Comparison of ENCODE assay signal across 10 cellular contexts in genomic region chr2:222295368-222296041, GRCh38. TPM values are rescaled to one million over a fixed set of nuclear protein-coding genes. Genes with fewer than 3 reads are reported as not detected.
A peak's percentile ranks its signal among the peaks of the same experiment; 100 is the strongest.
DNase-seq lines count a peak whose midpoint lies in the region; ATAC-seq and TF ChIP-seq lines count a peak whose summit lies in the region.
"Had no signal": no experiment of that assay in that cellular context is flagged by ENCODE, and none has a peak within 500 bp of the region (broad histone marks: within the 10 kb centered on the region; RNA-seq: fewer than 3 reads in every experiment).

No MANE protein-coding gene starts in this region.

- DNase-seq in DMS53 (lab: John Stamatoyannopoulos, UW): peak; percentile 29
- no peak for DNase-seq in DMS53 treated with DMSO at 0.1 percent for 48 hours (lab: John Stamatoyannopoulos, UW; ENCODE audit: unreplicated experiment)
- no peak for DNase-seq in activated CD8-positive, alpha-beta T cell treated with anti-CD3 and anti-CD28 coated beads for 36 hours
- no peak for DNase-seq in hepatocyte (ENCODE audit: low spot score)
- DNase-seq in testis: no peak
- DNase-seq in NCI-H1417 (lab: John Stamatoyannopoulos, UW): no peak
- DNase-seq: gastrocnemius medialis had no signal

- H3K4me1 Mint-ChIP-seq in activated CD8-positive, alpha-beta T cell treated with anti-CD3 and anti-CD28 coated beads for 36 hours (ENCODE audit: low read depth): peaks cover 14% of the 10 kb centered on the region

- peaks cover 3% of the 10 kb centered on the region for H3K36me3 Mint-ChIP-seq in activated CD8-positive, alpha-beta T cell treated with anti-CD3 and anti-CD28 coated beads for 36 hours (ENCODE audit: low read depth)

- H3K4me3 Mint-ChIP-seq in activated CD8-positive, alpha-beta T cell treated with anti-CD3 and anti-CD28 coated beads for 36 hours: peak overlapping the region; percentile 15

- H3K36me3 ChIP-seq in hepatocyte (replicated peaks; ENCODE audit: insufficient read depth, low read depth) (no peaks in the 10 kb centered on the region), skeletal muscle tissue (ENCODE audit: control insufficient read depth in 3 of 3, insufficient read depth in 3 of 3, low read length in 3 of 3) (peaks cover 0 to 5% (median 0%) of the 10 kb centered on the region in 3 donors), testis (ENCODE audit: low read depth, missing control alignments) (no peaks in the 10 kb centered on the region)
- H3K36me3 ChIP-seq: gastrocnemius medialis had no signal

- H2AFZ ChIP-seq in hepatocyte: no peak overlapping the region

- 3% methylated on average over 33 of the region's 33 CpGs for WGBS in hepatocyte (ENCODE audit: low lambda C conversion rate, missing lambda C conversion rate)
- WGBS in testis, 2 donors: 10% methylated on average over 33 of the region's 33 CpGs

- peaks cover 2% of the 10 kb centered on the region for H3K9me3 Mint-ChIP-seq in activated CD8-positive, alpha-beta T cell treated with anti-CD3 and anti-CD28 coated beads for 36 hours

- CTCF ChIA-PET in activated CD8-positive, alpha-beta T cell treated with anti-CD3 and anti-CD28 coated beads for 36 hours (lab: Charles Lee): no interaction called here

- H3K27ac ChIP-seq in hepatocyte: no peak overlapping the region
- no peak overlapping the region for H3K27ac ChIP-seq in skeletal muscle tissue (ENCODE audit: low read depth, low read length)
- no peak overlapping the region for H3K27ac ChIP-seq in testis
- H3K27ac ChIP-seq: 22Rv1, gastrocnemius medialis had no signal

- H3K9me3 ChIP-seq in hepatocyte (ENCODE audit: low read depth) (no peaks in the 10 kb centered on the region), skeletal muscle tissue (ENCODE audit: control insufficient read depth in 3 of 3, low read length in 3 of 3) (no peaks in the 10 kb centered on the region), testis (no peaks in the 10 kb centered on the region)
- H3K9me3 ChIP-seq: gastrocnemius medialis had no signal

- H3K9me2 ChIP-seq in hepatocyte (replicated peaks; ENCODE audit: insufficient read depth): no peaks in the 10 kb centered on the region

- H3K27me3 ChIP-seq in hepatocyte: peaks cover 99% of the 10 kb centered on the region
- H3K27me3 ChIP-seq in skeletal muscle tissue (ENCODE audit: control insufficient read depth in 3 of 3, insufficient read depth in 3 of 3, low read length in 3 of 3): peaks cover 76 to 90% (median 85%) of the 10 kb centered on the region in 3 donors
- peaks cover 3% of the 10 kb centered on the region for H3K27me3 ChIP-seq in testis

- TF ChIP-seq POLR2A in testis (IDR thresholded peaks at IDR 0.05): no peak

- POLR2A ChIA-PET in activated CD8-positive, alpha-beta T cell treated with anti-CD3 and anti-CD28 coated beads for 36 hours (lab: Charles Lee): no interaction called here

- H3K4me1 ChIP-seq in hepatocyte (ENCODE audit: insufficient read depth) (peaks cover 6% of the 10 kb centered on the region), skeletal muscle tissue (ENCODE audit: control insufficient read depth in 3 of 3, insufficient read depth in 3 of 3, low read length in 3 of 3) (peaks cover 12 to 18% (median 16%) of the 10 kb centered on the region in 3 donors), testis (no peaks in the 10 kb centered on the region)

- TF ChIP-seq CTCF in activated CD8-positive, alpha-beta T cell treated with anti-CD3 and anti-CD28 coated beads for 36 hours (IDR thresholded peaks at IDR 0.05): no peak
- TF ChIP-seq CTCF in hepatocyte (IDR thresholded peaks at IDR 0.05; ENCODE audit: poor library complexity): no peak
- TF ChIP-seq CTCF in testis (IDR thresholded peaks at IDR 0.05): no peak

- peaks cover 87% of the 10 kb centered on the region for H3K27me3 Mint-ChIP-seq in activated CD8-positive, alpha-beta T cell treated with anti-CD3 and anti-CD28 coated beads for 36 hours

- no peaks in the 10 kb centered on the region for H3K79me2 ChIP-seq in hepatocyte

- no peak overlapping the region for H3K4me3 ChIP-seq in hepatocyte
- H3K4me3 ChIP-seq in skeletal muscle tissue (ENCODE audit: low read length in 3 of 3): peak overlapping the region; percentile 18 to 35 (median 24)
- no peak overlapping the region for H3K4me3 ChIP-seq in testis

- intact Hi-C loops in activated CD8-positive, alpha-beta T cell treated with anti-CD3 and anti-CD28 coated beads for 36 hours (cut with micrococcal nuclease): no loop called here
- intact Hi-C loops in testis (cut with DNase I; ENCODE audit: low total_unique reads): no loop called here

- H3K4me2 ChIP-seq in hepatocyte: peak overlapping the region; percentile 48

- no peak overlapping the region for H3K27ac Mint-ChIP-seq in activated CD8-positive, alpha-beta T cell treated with anti-CD3 and anti-CD28 coated beads for 36 hours

- no peaks in the 10 kb centered on the region for H4K20me1 ChIP-seq in hepatocyte (ENCODE audit: insufficient read depth, poor library complexity, severe bottlenecking)

- no peak for ATAC-seq in activated CD8-positive, alpha-beta T cell treated with anti-CD3 and anti-CD28 coated beads for 36 hours
- no peak for ATAC-seq in HG03196 (IDR thresholded peaks at IDR 0.05; ENCODE audit: unreplicated experiment)
- ATAC-seq: gastrocnemius medialis had no signal

- no peak overlapping the region for H3K9ac ChIP-seq in skeletal muscle tissue (ENCODE audit: low read depth in 1 of 3, low read length in 3 of 3)

RNA-seq across cellular contexts. Expression of gene PAX3, which starts 3.3 kb away (rescaled TPM):
- total RNA-seq in activated CD8-positive, alpha-beta T cell treated with anti-CD3 and anti-CD28 coated beads for 36 hours: not detected
- not detected in 2 replicates for total RNA-seq in hepatocyte
- not detected in 2 replicates for polyA plus RNA-seq in hepatocyte
- total RNA-seq in skeletal muscle tissue: 0.52 TPM
- total RNA-seq in testis: 1 to 10 TPM; 4.8 to 4.9 TPM
- polyA plus RNA-seq in testis (ENCODE audit: insufficient read depth, low read depth, low replicate concordance): 6.0 TPM

Comparison
In these comparisons a context has a peak if more than half of its experiments do, and no peak if none do; other contexts are left out.
1. H3K4me3 ChIP-seq: peak in skeletal muscle tissue (3 of 3); none in hepatocyte (single experiment) and testis (0 of 2).